ENCODE assay signal across 1 cellular context in the genomic region with DNA sequence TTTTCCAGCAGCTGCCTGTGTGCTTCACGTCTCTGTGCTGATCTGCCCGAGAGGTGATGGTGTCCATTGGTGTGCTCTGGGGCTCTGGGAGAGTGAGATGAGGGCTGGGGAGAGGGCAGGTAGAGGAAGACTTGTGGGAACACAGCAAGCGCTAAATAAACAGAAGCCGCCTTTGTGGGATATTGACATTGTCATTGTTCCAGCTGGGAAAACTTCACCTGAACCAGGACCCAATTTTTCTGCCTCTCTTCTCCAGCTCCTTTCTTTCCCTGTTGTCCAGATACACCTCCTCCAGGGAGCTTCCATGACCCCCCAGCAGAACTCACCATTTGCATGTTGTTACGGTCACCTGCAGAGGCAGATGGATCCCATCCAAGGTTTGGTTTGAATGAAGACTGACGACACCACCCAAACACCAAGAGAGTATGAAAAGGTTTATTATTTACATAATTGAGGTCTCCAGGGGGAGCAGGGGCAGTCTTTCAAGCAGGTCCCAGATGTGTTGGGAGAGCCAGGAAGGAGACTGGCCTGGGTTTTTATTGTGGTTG.
TF ChIP-seq lines count a peak whose summit lies in the region.

No MANE protein-coding gene starts in this region.

TF ChIP-seq in HEK293, 187 proteins besides CTCF, POLR2A, EP300 and RAD21 (continued from another document):
- TF ChIP-seq, protein P1, sequence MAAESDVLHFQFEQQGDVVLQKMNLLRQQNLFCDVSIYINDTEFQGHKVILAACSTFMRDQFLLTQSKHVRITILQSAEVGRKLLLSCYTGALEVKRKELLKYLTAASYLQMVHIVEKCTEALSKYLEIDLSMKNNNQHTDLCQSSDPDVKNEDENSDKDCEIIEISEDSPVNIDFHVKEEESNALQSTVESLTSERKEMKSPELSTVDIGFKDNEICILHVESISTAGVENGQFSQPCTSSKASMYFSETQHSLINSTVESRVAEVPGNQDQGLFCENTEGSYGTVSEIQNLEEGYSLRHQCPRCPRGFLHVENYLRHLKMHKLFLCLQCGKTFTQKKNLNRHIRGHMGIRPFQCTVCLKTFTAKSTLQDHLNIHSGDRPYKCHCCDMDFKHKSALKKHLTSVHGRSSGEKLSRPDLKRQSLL (tag by site-specific recombination; IDR thresholded peaks at IDR 0.05): no peak
